19 cellular contexts compared by ENCODE assay signal in genomic region chrX:45435481-45435880, GRCh38.
A peak's percentile ranks its signal among the peaks of the same experiment; 100 is the strongest.
DNase-seq lines count a peak whose midpoint lies in the region; ATAC-seq, FAIRE-seq and TF ChIP-seq lines count a peak whose summit lies in the region.
"Had no signal": no experiment of that assay in that cellular context is flagged by ENCODE, and none has a peak within 500 bp of the region (broad histone marks: within the 10 kb centered on the region; RNA-seq: fewer than 3 reads in every experiment).

No MANE protein-coding gene starts in this region.

- peaks cover 3% of the 10 kb centered on the region for H3K27me3 ChIP-seq in mammary epithelial cell (ENCODE audit: insufficient read depth, low read length)
- no peaks in the 10 kb centered on the region for H3K27me3 ChIP-seq in keratinocyte (ENCODE audit: control insufficient read depth, extremely low read depth, insufficient read depth, low read length)
- no peaks in the 10 kb centered on the region for H3K27me3 ChIP-seq in smooth muscle cell (ENCODE audit: low read depth)
- H3K27me3 ChIP-seq: SJSA1 had no signal

- H3K9me3 Mint-ChIP-seq in MCF 10A (ENCODE audit: unreplicated experiment) = no peaks in the 10 kb centered on the region
- H3K9me3 Mint-ChIP-seq in stimulated activated naive B cell treated with anti-CD40 and anti-IgM and Interleukin-4, amounts not matched to agents 10 μg/mL and 1 μg/mL and 100 μg/mL, for 72 hours = no peaks in the 10 kb centered on the region

- no peaks in the 10 kb centered on the region for H3K36me3 Mint-ChIP-seq in MCF 10A (ENCODE audit: insufficient read depth, unreplicated experiment)
- H3K36me3 Mint-ChIP-seq in stimulated activated naive B cell treated with anti-CD40 and anti-IgM and Interleukin-4, amounts not matched to agents 10 μg/mL and 1 μg/mL and 100 μg/mL, for 72 hours = no peaks in the 10 kb centered on the region
- H3K36me3 Mint-ChIP-seq: IgD-negative memory B cell had no signal

- H3K4me1 ChIP-seq in mammary epithelial cell (ENCODE audit: insufficient read depth, low read length) (peaks cover 27% of the 10 kb centered on the region), keratinocyte (ENCODE audit: control insufficient read depth, extremely low read depth, insufficient read depth, low read length) (peaks cover 25% of the 10 kb centered on the region), smooth muscle cell (ENCODE audit: low read depth) (no peaks in the 10 kb centered on the region)
- H3K4me1 ChIP-seq: SJSA1 had no signal

- H3K27me3 Mint-ChIP-seq in MCF 10A (ENCODE audit: insufficient read depth, unreplicated experiment) = peaks cover 56% of the 10 kb centered on the region
- H3K27me3 Mint-ChIP-seq in stimulated activated naive B cell treated with anti-CD40 and anti-IgM and Interleukin-4, amounts not matched to agents 10 μg/mL and 1 μg/mL and 100 μg/mL, for 72 hours = peaks cover 14 to 23% of the 10 kb centered on the region in 2 donors

- H3K36me3 ChIP-seq in mammary epithelial cell (ENCODE audit: insufficient read depth, low read length) (no peaks in the 10 kb centered on the region), keratinocyte (ENCODE audit: control insufficient read depth in 2 of 2, extremely low read depth in 1 of 2, insufficient read depth in 2 of 2, low read length in 2 of 2) (no peaks in the 10 kb centered on the region), smooth muscle cell (ENCODE audit: low read depth) (no peaks in the 10 kb centered on the region)
- H3K36me3 ChIP-seq: SJSA1 had no signal

- H3K9me3 ChIP-seq in mammary epithelial cell (replicated peaks; ENCODE audit: insufficient read depth, low read length) = no peaks in the 10 kb centered on the region
- no peaks in the 10 kb centered on the region for H3K9me3 ChIP-seq in keratinocyte (ENCODE audit: control insufficient read depth, low read depth, low read length)
- H3K9me3 ChIP-seq in smooth muscle cell (replicated peaks; ENCODE audit: low read depth) = no peaks in the 10 kb centered on the region
- H3K9me3 ChIP-seq: SJSA1 had no signal

- no peak for TF ChIP-seq CTCF in mammary epithelial cell (conservative IDR thresholded peaks at IDR 0.05 in 1 of 2, IDR thresholded peaks at IDR 0.05 in 1 of 2; ENCODE audit: extremely low read depth in 1 of 2, insufficient read depth in 1 of 2, low read depth in 1 of 2, low read length in 2 of 2)
- no peak for TF ChIP-seq CTCF in MCF 10A (IDR thresholded peaks at IDR 0.05; ENCODE audit: unreplicated experiment)
- TF ChIP-seq CTCF in keratinocyte (optimal IDR thresholded peaks at IDR 0.05 in 1 of 3, IDR thresholded peaks at IDR 0.05 in 1 of 3, conservative IDR thresholded peaks at IDR 0.05 in 1 of 3; ENCODE audit: extremely low read depth in 1 of 3, insufficient read depth in 2 of 3, low read length in 3 of 3) = no peak
- TF ChIP-seq CTCF in smooth muscle cell (IDR thresholded peaks at IDR 0.05; ENCODE audit: borderline replicate concordance, insufficient read depth, poor library complexity, severe bottlenecking) = no peak

- H3K27ac Mint-ChIP-seq in MCF 10A (ENCODE audit: low read depth, unreplicated experiment) = no peak overlapping the region
- no peak overlapping the region for H3K27ac Mint-ChIP-seq in stimulated activated naive B cell treated with anti-CD40 and anti-IgM and Interleukin-4, amounts not matched to agents 10 μg/mL and 1 μg/mL and 100 μg/mL, for 72 hours
- H3K27ac Mint-ChIP-seq: CD4-positive, alpha-beta memory T cell had no signal

- POLR2A ChIA-PET in MCF 10A (lab: Yijun Ruan, JAX) = interaction anchor here (0.9 kb wide), 2 partner anchors 11 to 113 kb away, joined by 3 to 6 read pairs; no protein-coding TSS in a partner anchor

- H2AFZ ChIP-seq in mammary epithelial cell (ENCODE audit: low read depth, low read length) = peak overlapping the region; percentile 30
- no peak overlapping the region for H2AFZ ChIP-seq in keratinocyte (ENCODE audit: control insufficient read depth, low read length)
- H2AFZ ChIP-seq in smooth muscle cell (ENCODE audit: low read depth) = no peak overlapping the region

- dilution Hi-C loops in mammary epithelial cell (cut with HindIII; ENCODE audit: low sequenced_read_pairs) = loop anchor here (5.0 kb wide), 2 partner anchors 47 to 63 kb away; no protein-coding TSS in a partner anchor
- dilution Hi-C loops in keratinocyte (cut with MboI; ENCODE audit: extremely low pct_ligation_motif_present, low sequenced_read_pairs) = no loop called here

- H3K79me2 ChIP-seq in mammary epithelial cell (ENCODE audit: insufficient read depth, low read length) (no peaks in the 10 kb centered on the region), keratinocyte (ENCODE audit: control insufficient read depth, insufficient read depth, low read length) (no peaks in the 10 kb centered on the region), smooth muscle cell (ENCODE audit: low read depth) (no peaks in the 10 kb centered on the region)

- no peak for DNase-seq in mammary epithelial cell
- no peak for DNase-seq in MCF 10A (ENCODE audit: unreplicated experiment)
- no peak for DNase-seq in keratinocyte (ENCODE audit: low read depth, low spot score)
- no peak for DNase-seq in smooth muscle cell (lab: John Stamatoyannopoulos, UW; ENCODE audit: unreplicated experiment)
- no peak for DNase-seq in NCI-H2081 (lab: John Stamatoyannopoulos, UW)
- no peak for DNase-seq in stimulated activated naive B cell treated with anti-CD40 and anti-IgM and Interleukin-4, amounts not matched to agents 10 μg/mL and 1 μg/mL and 100 μg/mL, for 72 hours
- DNase-seq: 8988T; CD4-positive, alpha-beta memory T cell; Kasumi-1; NCI-H1105; NCI-H1694; NCI-H345; NCI-H69; NK-92 treated with Interleukin-12 subunit alpha and Interleukin-12 subunit beta, amount 100 ng/mL, for 24 hours had no signal

- H3K4me3 Mint-ChIP-seq in MCF 10A (ENCODE audit: unreplicated experiment) = no peak overlapping the region
- no peak overlapping the region for H3K4me3 Mint-ChIP-seq in stimulated activated naive B cell treated with anti-CD40 and anti-IgM and Interleukin-4, amounts not matched to agents 10 μg/mL and 1 μg/mL and 100 μg/mL, for 72 hours
- H3K4me3 Mint-ChIP-seq: CD4-positive, alpha-beta memory T cell; IgD-negative memory B cell had no signal

- peak overlapping the region; percentile 48 for H3K27ac ChIP-seq in mammary epithelial cell (ENCODE audit: insufficient read depth, low read depth, low read length)
- H3K27ac ChIP-seq in keratinocyte (ENCODE audit: control insufficient read depth, insufficient read depth, low read length) = peak overlapping the region; percentile 53
- peak overlapping the region; percentile 41 for H3K27ac ChIP-seq in smooth muscle cell (ENCODE audit: low read depth)
- H3K27ac ChIP-seq: SJSA1 had no signal

- CTCF ChIA-PET in mammary epithelial cell (lab: Charles Lee; ENCODE audit: low non-redundant PET) = no interaction called here
- CTCF ChIA-PET in MCF 10A (lab: Yijun Ruan, JAX) = no interaction called here

- H3F3A ChIP-seq in smooth muscle cell (ENCODE audit: low read depth) = no peaks in the 10 kb centered on the region

- intact Hi-C loops in mammary epithelial cell (cut with micrococcal nuclease) = loop anchor here (2.0 to 10.0 kb wide), 4 partner anchors 71 to 309 kb away; no protein-coding TSS in a partner anchor
- intact Hi-C loops in MCF 10A (cut with micrococcal nuclease) = no loop called here

- peak; percentile 89 for FAIRE-seq in colon (lab: Jason Lieb, UNC)
- no peak for FAIRE-seq in keratinocyte (lab: Jason Lieb, UNC)
- FAIRE-seq: GM12892 had no signal

- H3K4me2 ChIP-seq in mammary epithelial cell (ENCODE audit: insufficient read depth, low read depth, low read length) = peak overlapping the region; percentile 57
- H3K4me2 ChIP-seq in keratinocyte (ENCODE audit: control insufficient read depth, extremely low read depth, insufficient read depth, low read depth, low read length) = peak overlapping the region; percentile 23
- peak overlapping the region; percentile 39 for H3K4me2 ChIP-seq in smooth muscle cell

- BruUV-seq in mammary epithelial cell (replicated peaks; lab: Mats Ljungman, UMichigan) = no TSS peak
- BruUV-seq in MCF 10A (replicated peaks; lab: Mats Ljungman, UMichigan) = no TSS peak

- H3K9ac ChIP-seq in mammary epithelial cell (ENCODE audit: insufficient read depth, low read length) = no peak overlapping the region
- peak overlapping the region; percentile 51 for H3K9ac ChIP-seq in keratinocyte (ENCODE audit: control insufficient read depth, extremely low read depth, insufficient read depth, low read length)
- no peak overlapping the region for H3K9ac ChIP-seq in smooth muscle cell (ENCODE audit: low read depth)

- H4K20me1 ChIP-seq in mammary epithelial cell (ENCODE audit: insufficient read depth, low read length) = no peaks in the 10 kb centered on the region
- H4K20me1 ChIP-seq in keratinocyte (ENCODE audit: control insufficient read depth, extremely low read depth, insufficient read depth, low read length) = no peaks in the 10 kb centered on the region
- no peaks in the 10 kb centered on the region for H4K20me1 ChIP-seq in smooth muscle cell (ENCODE audit: low read depth)

- H3K4me1 Mint-ChIP-seq in MCF 10A (ENCODE audit: insufficient read depth, unreplicated experiment) = no peaks in the 10 kb centered on the region
- no peaks in the 10 kb centered on the region for H3K4me1 Mint-ChIP-seq in stimulated activated naive B cell treated with anti-CD40 and anti-IgM and Interleukin-4, amounts not matched to agents 10 μg/mL and 1 μg/mL and 100 μg/mL, for 72 hours
- H3K4me1 Mint-ChIP-seq: CD4-positive, alpha-beta memory T cell; IgD-negative memory B cell had no signal

- peak overlapping the region in 1 of 3 experiments; percentile 9 for H3K4me3 ChIP-seq in mammary epithelial cell (replicated peaks in 1 of 3; ENCODE audit: insufficient read depth in 1 of 3, low read depth in 2 of 3, low read length in 3 of 3)
- H3K4me3 ChIP-seq in keratinocyte (ENCODE audit: control insufficient read depth in 2 of 3, extremely low read depth in 1 of 3, insufficient read depth in 2 of 3, low read depth in 1 of 3, low read length in 3 of 3) = peak overlapping the region in 2 of 3 experiments; percentile 33 to 54
- H3K4me3 ChIP-seq in smooth muscle cell = no peak overlapping the region
- H3K4me3 ChIP-seq: SJSA1 had no signal

- no peak for ATAC-seq in HG03439 (IDR thresholded peaks at IDR 0.05; ENCODE audit: unreplicated experiment)
- ATAC-seq in stimulated activated naive B cell treated with anti-CD40 and anti-IgM and Interleukin-4, amounts not matched to agents 10 μg/mL and 1 μg/mL and 100 μg/mL, for 72 hours (replicated peaks) = no peak

- H3K9me1 ChIP-seq in keratinocyte (ENCODE audit: control insufficient read depth, extremely low read depth, insufficient read depth, low read length) = no peaks in the 10 kb centered on the region

- in situ Hi-C loops in mammary epithelial cell (cut with MboI; ENCODE audit: low sequenced_read_pairs in 2 of 2) = no loop called here
